In the genomic region with DNA sequence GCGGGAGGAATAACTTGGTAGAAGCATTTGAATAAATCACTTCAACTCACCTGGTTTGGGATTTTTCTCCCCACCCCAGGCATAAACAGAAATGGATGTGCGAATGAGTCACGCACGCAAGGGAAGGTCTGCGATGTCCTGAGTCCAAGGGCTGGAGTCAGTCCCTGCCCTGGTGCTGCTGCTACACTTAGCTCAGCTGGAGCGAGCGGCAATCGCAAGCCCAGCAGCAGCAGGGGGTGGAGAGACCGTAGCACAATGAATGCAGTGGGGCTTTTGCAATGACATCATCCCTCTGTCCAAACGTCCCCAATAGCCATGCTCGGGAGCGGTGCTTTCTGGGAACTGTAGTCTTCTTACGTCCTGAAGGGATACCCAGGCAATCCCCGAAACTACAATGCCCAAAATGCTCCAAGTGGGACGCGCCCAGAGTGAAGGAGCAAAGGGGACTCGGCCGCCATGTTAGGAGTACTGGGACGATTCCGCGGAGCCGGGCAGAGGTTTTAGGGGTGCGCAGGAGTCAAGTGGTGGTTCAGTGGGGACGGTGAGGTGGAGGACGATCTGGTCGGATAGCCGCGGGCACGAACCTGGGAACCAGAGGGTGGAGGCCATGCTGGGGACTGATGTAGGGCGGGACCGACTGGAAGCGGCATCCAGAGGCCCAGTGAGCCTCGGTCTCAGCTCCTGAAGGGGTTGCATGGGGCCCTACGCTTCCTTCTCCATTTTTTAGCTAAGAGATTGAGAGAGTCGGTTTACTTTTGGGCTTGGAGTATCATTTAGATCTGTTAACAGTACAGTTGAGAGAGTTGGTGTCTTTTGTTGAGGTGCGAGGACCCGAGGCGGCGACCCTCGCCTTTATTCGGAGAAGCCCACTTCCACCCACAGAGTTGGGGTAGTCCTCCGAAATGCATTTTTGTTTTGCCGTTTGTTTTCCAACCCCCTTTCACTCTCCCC, we compare ENCODE assay signal across 8 cellular contexts. TPM values are rescaled to one million over a fixed set of nuclear protein-coding genes. Genes with fewer than 3 reads are reported as not detected.
A peak's percentile ranks its signal among the peaks of the same experiment; 100 is the strongest.
DNase-seq lines count a peak whose midpoint lies in the region; ATAC-seq and TF ChIP-seq lines count a peak whose summit lies in the region.

TSS of gene RAB30 (minus strand) at position 257 of the 951 bp plus-strand sequence. CDS start 74,581 bp downstream, outside the sequence.

- peak; percentile 90 for TF ChIP-seq POLR2A in GM19099 (IDR thresholded peaks at IDR 0.05; ENCODE audit: extremely low read depth, insufficient read length, low read depth)

- TF ChIP-seq CTCF in choroid plexus epithelial cell (conservative IDR thresholded peaks at IDR 0.05; ENCODE audit: low read depth, low read length) (no peak), kidney epithelial cell (IDR thresholded peaks at IDR 0.05; ENCODE audit: insufficient read depth, low read length, poor library complexity, severe bottlenecking) (no peak)

- H3K36me3 ChIP-seq in kidney epithelial cell (ENCODE audit: control insufficient read depth, insufficient read depth, low read length): no peaks in the 10 kb centered on the region

- peak within 1 kb of the TSS; percentile 94 for H3K4me3 ChIP-seq in choroid plexus epithelial cell (ENCODE audit: low read depth, low read length)
- H3K4me3 ChIP-seq in kidney epithelial cell (ENCODE audit: low read depth, low read length): peak within 1 kb of the TSS; percentile 62

- peak; percentile 98 to 99 for DNase-seq in AML-193 (lab: John Stamatoyannopoulos, UW)
- DNase-seq in NCI-H446 treated with DMSO at 0.1 percent for 48 hours (lab: John Stamatoyannopoulos, UW): peak; percentile 99
- DNase-seq in activated CD4-positive, alpha-beta T cell treated with anti-CD3 and anti-CD28 coated beads for 1 hour: peak; percentile 89
- DNase-seq in choroid plexus epithelial cell (ENCODE audit: low read depth): peak; percentile 100
- peak; percentile 100 for DNase-seq in kidney epithelial cell (ENCODE audit: low read depth)
- DNase-seq in stimulated activated CD4-positive, alpha-beta T cell treated with anti-CD3 and anti-CD28 coated beads, Interleukin-15, amount 100 ng/mL, for 48 hours (ENCODE audit: low read depth in 2 of 2): peak; percentile 90 to 92

- peak; percentile 99 for ATAC-seq in HG03378 (IDR thresholded peaks at IDR 0.05; ENCODE audit: unreplicated experiment)

- no peaks in the 10 kb centered on the region for H3K27me3 ChIP-seq in kidney epithelial cell (ENCODE audit: control insufficient read depth, insufficient read depth, low read length)

RNA-seq across cellular contexts. Expression of gene RAB30, which starts in this region (rescaled TPM):
- 1.6 and 5.8 TPM in 2 replicates for total RNA-seq in kidney epithelial cell

Comparison
In these comparisons a context has a peak if more than half of its experiments do, and no peak if none do; other contexts are left out.
1. Peak in every context shown above with its lines: DNase-seq, ATAC-seq and H3K4me3 ChIP-seq.